ENCODE assay signal across 31 cellular contexts in the genomic region with DNA sequence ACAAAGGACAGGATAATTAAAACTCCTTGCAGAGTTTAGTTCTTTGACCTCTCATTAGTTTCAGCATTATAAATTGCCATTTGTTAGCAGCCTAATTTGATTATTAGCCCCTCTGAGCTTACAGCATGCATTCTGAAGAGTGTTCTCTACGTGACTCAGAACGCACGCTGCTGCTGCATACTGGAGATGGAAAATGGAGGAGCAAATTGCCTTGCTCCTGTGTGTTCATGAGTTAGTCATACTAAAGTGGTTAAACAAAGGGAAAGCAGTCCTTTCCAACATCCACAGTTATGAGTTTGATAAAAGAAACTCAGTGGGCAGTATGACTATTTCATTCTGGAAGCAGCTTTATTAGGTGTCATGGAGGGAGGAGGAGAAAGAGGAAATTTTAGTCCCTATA.
DNase-seq lines count a peak whose midpoint lies in the region; ATAC-seq, FAIRE-seq and TF ChIP-seq lines count a peak whose summit lies in the region.
"Had no signal": no experiment of that assay in that cellular context is flagged by ENCODE, and none has a peak within 500 bp of the region (broad histone marks: within the 10 kb centered on the region; RNA-seq: fewer than 3 reads in every experiment).

No MANE protein-coding gene starts in this region.

- H3K27me3 ChIP-seq in right lobe of liver = no peaks in the 10 kb centered on the region
- H3K27me3 ChIP-seq: spleen, thyroid gland had no signal

- 81% methylated on average over 3 of the region's 3 CpGs for WGBS in right lobe of liver (ENCODE audit: insufficient coverage, low coverage, low lambda C conversion rate, missing lambda C conversion rate)

- H3K4me3 Mint-ChIP-seq in progenitor cell of endocrine pancreas (ENCODE audit: low read depth) = no peak overlapping the region
- H3K4me3 Mint-ChIP-seq: activated naive CD4-positive, alpha-beta T cell treated with anti-CD3 and anti-CD28 coated beads, Interleukin-2, amount 50 U/mL, for 24 hours; activated T-helper 1 cell treated with anti-CD3 and anti-CD28 coated beads, Interleukin-12 subunit alpha, Interleukin-12 subunit beta, Interleukin-2, Interleukin-4 antibody, amounts not matched to agents 30 ng/mL and 10 ng/mL and 1 ng/mL, durations not matched to agents 14 hours and 24 hours and 36 hours had no signal

- no peaks in the 10 kb centered on the region for H3K9me3 ChIP-seq in right lobe of liver
- H3K9me3 ChIP-seq: BLaER1, Caco-2, lower lobe of right lung, spleen, thyroid gland had no signal

- peaks cover 27% of the 10 kb centered on the region for H3K9me3 Mint-ChIP-seq in progenitor cell of endocrine pancreas (ENCODE audit: low read depth)
- H3K9me3 Mint-ChIP-seq: activated naive CD4-positive, alpha-beta T cell treated with anti-CD3 and anti-CD28 coated beads, Interleukin-2, amount 50 U/mL, for 24 hours had no signal

- intact Hi-C loops in right lobe of liver (cut with DNase I) = no loop called here

- no peaks in the 10 kb centered on the region for H3K27me3 Mint-ChIP-seq in progenitor cell of endocrine pancreas
- H3K27me3 Mint-ChIP-seq: activated naive CD4-positive, alpha-beta T cell treated with anti-CD3 and anti-CD28 coated beads, Interleukin-2, amount 50 U/mL, for 24 hours had no signal

- no peaks in the 10 kb centered on the region for H3K36me3 Mint-ChIP-seq in progenitor cell of endocrine pancreas (ENCODE audit: insufficient read depth)
- H3K36me3 Mint-ChIP-seq: activated naive CD4-positive, alpha-beta T cell treated with anti-CD3 and anti-CD28 coated beads, Interleukin-2, amount 50 U/mL, for 24 hours had no signal

- DNase-seq in DMS53 (lab: John Stamatoyannopoulos, UW) (peak; percentile 16), DMS53 treated with DMSO at 0.1 percent for 48 hours (lab: John Stamatoyannopoulos, UW; ENCODE audit: unreplicated experiment) (no peak), RCC 7860 (ENCODE audit: low spot score) (peak; percentile 5), fibroblast of the aortic adventitia (ENCODE audit: low read depth) (peak; percentile 19), progenitor cell of endocrine pancreas (ENCODE audit: low spot score, unreplicated experiment) (no peak), right lobe of liver (no peak)
- no peak for DNase-seq in stimulated activated CD4-positive, alpha-beta T cell treated with anti-CD3 and anti-CD28 coated beads, Interleukin-15, amount 100 ng/mL, for 24 hours
- DNase-seq: activated CD4-positive, alpha-beta T cell treated with anti-CD3 and anti-CD28 coated beads for 4 hours; aorta; Caco-2; foreskin melanocyte; HCEC 1CT; islet precursor cell; KG1; lower lobe of right lung; NCI-H1048; NCI-H187; NCI-H226; NCI-H774; SIG-M5; spleen; stimulated activated CD4-positive, alpha-beta T cell treated with anti-CD3 and anti-CD28 coated beads, Interleukin-4, amount 100 ng/mL, for 24 hours; stimulated activated naive CD4-positive, alpha-beta T cell treated with Interleukin-2 at 50 U/mL for 16 hours; thyroid gland had no signal

- H3K4me1 Mint-ChIP-seq in progenitor cell of endocrine pancreas (ENCODE audit: low read depth) = no peaks in the 10 kb centered on the region
- H3K4me1 Mint-ChIP-seq: activated naive CD4-positive, alpha-beta T cell treated with anti-CD3 and anti-CD28 coated beads, Interleukin-2, amount 50 U/mL, for 24 hours had no signal

- no peaks in the 10 kb centered on the region for H3K36me3 ChIP-seq in right lobe of liver
- H3K36me3 ChIP-seq: BLaER1, lower lobe of right lung, spleen, thyroid gland had no signal

- no peak overlapping the region for H3K27ac Mint-ChIP-seq in progenitor cell of endocrine pancreas
- H3K27ac Mint-ChIP-seq: activated naive CD4-positive, alpha-beta T cell treated with anti-CD3 and anti-CD28 coated beads, Interleukin-2, amount 50 U/mL, for 24 hours; activated T-helper 1 cell treated with anti-CD3 and anti-CD28 coated beads, Interleukin-12 subunit alpha, Interleukin-12 subunit beta, Interleukin-2, Interleukin-4 antibody, amounts not matched to agents 30 ng/mL and 10 ng/mL and 1 ng/mL, durations not matched to agents 14 hours and 24 hours and 36 hours had no signal

- no peak for FAIRE-seq in RCC 7860 (lab: Jason Lieb, UNC)
- FAIRE-seq: GM18507 had no signal

- TF ChIP-seq CTCF in fibroblast of the aortic adventitia (IDR thresholded peaks at IDR 0.05; ENCODE audit: insufficient read depth, low read length) (no peak), progenitor cell of endocrine pancreas (IDR thresholded peaks at IDR 0.05; ENCODE audit: unreplicated experiment) (no peak), right lobe of liver (IDR thresholded peaks at IDR 0.05) (no peak)

- ATAC-seq in GM18502 (IDR thresholded peaks at IDR 0.05; ENCODE audit: poor library complexity, unreplicated experiment) = no peak
- no peak for ATAC-seq in right lobe of liver
- ATAC-seq: lower lobe of right lung had no signal

- no peak for TF ChIP-seq POLR2A in right lobe of liver (IDR thresholded peaks at IDR 0.05)

- no peaks in the 10 kb centered on the region for H3K4me1 ChIP-seq in right lobe of liver
- H3K4me1 ChIP-seq: BLaER1, Caco-2, lower lobe of right lung, spleen, thyroid gland had no signal

- H3K4me3 ChIP-seq in fibroblast of the aortic adventitia (ENCODE audit: low read depth, low read length) (no peak overlapping the region), right lobe of liver (no peak overlapping the region)
- H3K4me3 ChIP-seq: BLaER1, lower lobe of right lung, spleen, thyroid gland had no signal

- H3K27ac ChIP-seq in right lobe of liver = no peak overlapping the region
- H3K27ac ChIP-seq: 22Rv1, BLaER1, epithelial cell of prostate, lower lobe of right lung, spleen, thyroid gland had no signal

Comparison
In these comparisons a context has a peak if more than half of its experiments do, and no peak if none do; other contexts are left out.
1. DNase-seq: peak in DMS53 (single experiment), RCC 7860 (single experiment) and fibroblast of the aortic adventitia (single experiment); none in DMS53 treated with DMSO at 0.1 percent for 48 hours (single experiment), stimulated activated CD4-positive, alpha-beta T cell treated with anti-CD3 and anti-CD28 coated beads, Interleukin-15, amount 100 ng/mL, for 24 hours (single experiment), progenitor cell of endocrine pancreas (single experiment) and right lobe of liver (0 of 3).